In the genomic region with DNA sequence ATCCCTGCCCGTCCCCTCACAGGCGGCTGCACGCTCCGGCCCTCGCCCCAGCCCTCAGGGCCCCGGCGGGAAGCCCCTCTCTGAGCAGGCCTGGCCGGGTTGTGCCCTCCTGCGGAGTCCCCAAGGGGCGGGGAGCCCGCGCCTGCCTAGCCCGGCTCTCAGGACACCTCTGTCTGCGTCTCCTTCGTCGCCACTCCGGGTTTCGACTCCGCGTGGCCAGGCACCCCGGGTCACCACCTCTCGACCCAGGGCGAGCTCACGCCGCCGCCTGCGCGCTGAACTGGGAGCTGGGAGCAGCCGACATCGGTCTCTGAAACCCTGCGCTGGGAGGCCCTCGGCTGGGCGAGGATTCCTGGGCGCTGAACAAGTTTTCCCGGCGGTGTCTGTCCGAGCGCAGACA, we compare ENCODE assay signal across 17 cellular contexts. TPM values are rescaled to one million over a fixed set of nuclear protein-coding genes. Genes with fewer than 3 reads are reported as not detected.
"Had no signal": no experiment of that assay in that cellular context is flagged by ENCODE, and none has a peak within 500 bp of the region (broad histone marks: within the 10 kb centered on the region; RNA-seq: fewer than 3 reads in every experiment).

No MANE protein-coding gene starts in this region.

- DNase-seq: activated CD4-positive, alpha-beta memory T cell treated with anti-CD3 and anti-CD28 coated beads, Interleukin-2, amount 10 ng/mL, durations not matched to agents 7 days and 5 days; activated CD4-positive, alpha-beta T cell treated with anti-CD3 and anti-CD28 coated beads for 36 hours; activated effector memory CD4-positive, alpha-beta T cell treated with Interleukin-2 at 50 U/mL for 16 hours; activated T-cell treated with anti-CD3 and anti-CD28 coated beads, Interleukin-2, amount 50 U/mL, for 24 hours; foreskin fibroblast; glutamatergic neuron; left cardiac atrium; naive B cell; small intestine; stimulated activated CD4-positive, alpha-beta T cell treated with anti-CD3 and anti-CD28 coated beads, Interleukin-4, amount 100 ng/mL, for 24 hours; stimulated activated naive CD4-positive, alpha-beta T cell had no signal

- H3K4me1 ChIP-seq: tibial nerve, vagina had no signal

- H3K27ac ChIP-seq: tibial nerve, vagina, VCaP had no signal

- ATAC-seq: activated CD4-positive, alpha-beta T cell treated with anti-CD3 and anti-CD28 coated beads for 36 hours; left cardiac atrium had no signal

- H3K36me3 ChIP-seq: tibial nerve, vagina had no signal

- H3K27me3 ChIP-seq: vagina had no signal

- H3K4me3 ChIP-seq: tibial nerve, vagina had no signal

- H3K9me3 ChIP-seq: vagina had no signal

RNA-seq across cellular contexts. Expression of a gene that starts 6.2 kb away (rescaled TPM):
- total RNA-seq: activated CD4-positive, alpha-beta memory T cell treated with anti-CD3 and anti-CD28 coated beads, Interleukin-2, amount 10 ng/mL, durations not matched to agents 7 days and 5 days; mononuclear cell; subcutaneous adipose tissue; T-helper 1 cell treated with Interleukin-12 subunit alpha and Interleukin-12 subunit beta and Interleukin-4 antibody, amounts not matched to agents 30 ng/mL and 1 ng/mL, for 36 hours; tibial nerve had no signal
